ENCODE assay signal across 12 cellular contexts in genomic region chr10:114367041-114367675, GRCh38. TPM values are rescaled to one million over a fixed set of nuclear protein-coding genes. Genes with fewer than 3 reads are reported as not detected.
DNase-seq lines count a peak whose midpoint lies in the region; ATAC-seq and TF ChIP-seq lines count a peak whose summit lies in the region.
"Had no signal": no experiment of that assay in that cellular context is flagged by ENCODE, and none has a peak within 500 bp of the region (broad histone marks: within the 10 kb centered on the region; RNA-seq: fewer than 3 reads in every experiment).

No MANE protein-coding gene starts in this region.

- no peak overlapping the region for H3K14ac ChIP-seq in IMR-90 (replicated peaks; ENCODE audit: low read depth, low read length)

- peak overlapping the region; percentile 86 for H3K27ac Mint-ChIP-seq in neural crest cell (ENCODE audit: unreplicated experiment)

- TF ChIP-seq RAD21 in IMR-90 (IDR thresholded peaks at IDR 0.05; ENCODE audit: low read length), result no peak

- intact Hi-C loops in IMR-90 (cut with micrococcal nuclease), result no loop called here

- H3K9me3 ChIP-seq in IMR-90 (ENCODE audit: control insufficient read depth, insufficient read depth, low read length), result peaks cover 4% of the 10 kb centered on the region; the same call in 1 of the 2 replicates

- H4K5ac ChIP-seq in IMR-90 (ENCODE audit: low read depth, low read length), result no peak overlapping the region

- no peaks in the 10 kb centered on the region for H3K9me1 ChIP-seq in IMR-90 (ENCODE audit: insufficient read depth, low read length)

- H2AFZ ChIP-seq in IMR-90 (replicated peaks; ENCODE audit: low read length, poor library complexity), result no peak overlapping the region

- CTCF ChIA-PET in IMR-90 (lab: Yijun Ruan, JAX), result interaction anchor here (0.9 kb wide), 1 partner anchor 10 kb away, joined by 3 read pairs; no protein-coding TSS in a partner anchor

- H3K27me3 Mint-ChIP-seq in neural crest cell (ENCODE audit: low read depth), result no peaks in the 10 kb centered on the region

- H2BK15ac ChIP-seq in IMR-90 (ENCODE audit: low read depth, low read length), result no peak overlapping the region

- no peak overlapping the region for H4K91ac ChIP-seq in IMR-90 (ENCODE audit: insufficient read depth, low read depth, low read length)

- H3K4me1 Mint-ChIP-seq in neural crest cell, result peaks cover 33% of the 10 kb centered on the region

- H2BK120ac ChIP-seq in IMR-90 (ENCODE audit: low read depth, low read length), result no peak overlapping the region

- H3K79me1 ChIP-seq in IMR-90 (ENCODE audit: low read depth in 1 of 2, low read length in 2 of 2), result no peaks in the 10 kb centered on the region

- H2BK5ac ChIP-seq in IMR-90 (ENCODE audit: low read depth, low read length, poor library complexity, severe bottlenecking), result no peak overlapping the region

- H4K8ac ChIP-seq in IMR-90 (ENCODE audit: low read depth in 2 of 2, low read length in 2 of 2), result no peak overlapping the region

- H2AK9ac ChIP-seq in IMR-90 (replicated peaks; ENCODE audit: low read depth, low read length, poor library complexity), result no peak overlapping the region

- TF ChIP-seq CTCF in IMR-90 (conservative IDR thresholded peaks at IDR 0.05; ENCODE audit: low read depth, low read length), result no peak
- TF ChIP-seq CTCF in fibroblast of mammary gland (conservative IDR thresholded peaks at IDR 0.05; ENCODE audit: control insufficient read depth, insufficient read depth, low read depth, low read length), result no peak
- no peak for TF ChIP-seq CTCF in neural crest cell (conservative IDR thresholded peaks at IDR 0.05)

- H3K36me3 ChIP-seq in IMR-90 (ENCODE audit: control insufficient read depth, insufficient read depth, low read length), result no peaks in the 10 kb centered on the region

- ATAC-seq in IMR-90 (ENCODE audit: low read depth) (peak; percentile 46), HG02870 (IDR thresholded peaks at IDR 0.05; ENCODE audit: unreplicated experiment) (no peak), HG02970 (IDR thresholded peaks at IDR 0.05; ENCODE audit: low FRiP score, unreplicated experiment) (no peak), GM18517 (IDR thresholded peaks at IDR 0.05; ENCODE audit: unreplicated experiment) (no peak)
- ATAC-seq: esophagus mucosa had no signal

- POLR2A ChIA-PET in IMR-90 (lab: Charles Lee; ENCODE audit: unreplicated experiment), result interaction anchor here (0.5 kb wide), 1 partner anchor 265 kb away, joined by 4 read pairs; no protein-coding TSS in a partner anchor

- peak; percentile 63 for DNase-seq in Caki2 (ENCODE audit: low read depth)
- no peak for DNase-seq in IMR-90
- DNase-seq in fibroblast of mammary gland (ENCODE audit: low read depth), result peak; percentile 36
- no peak for DNase-seq in neural crest cell (ENCODE audit: low read depth, low spot score)
- no peak for DNase-seq in stimulated activated CD8-positive, alpha-beta memory T cell treated with anti-CD3 and anti-CD28 coated beads, Interleukin-4, amount 100 ng/mL, for 48 hours
- DNase-seq: activated CD4-positive, alpha-beta T cell treated with anti-CD3 and anti-CD28 coated beads, Interleukin-2, amount 50 U/mL, for 4 hours; NCI-H1105; RPMI8226 had no signal

- no peak overlapping the region for H2AK5ac ChIP-seq in IMR-90 (ENCODE audit: low read depth, low read length)

- H3K27ac ChIP-seq in IMR-90 (ENCODE audit: insufficient read depth, low read length), result no peak overlapping the region

- H3K4me2 ChIP-seq in IMR-90 (ENCODE audit: low read depth, low read length), result no peak overlapping the region; the same call in 1 of the 2 replicates

- no peak overlapping the region for H3K56ac ChIP-seq in IMR-90 (ENCODE audit: extremely low read depth, insufficient read depth, low read length)

- BruUV-seq in IMR-90 (replicated peaks; lab: Mats Ljungman, UMichigan), result no TSS peak

- no peaks in the 10 kb centered on the region for H3K9me3 Mint-ChIP-seq in neural crest cell

- H3K23ac ChIP-seq in IMR-90 (ENCODE audit: low read depth, low read length), result no peak overlapping the region

- dilution Hi-C loops in IMR-90 (cut with HindIII; ENCODE audit: low sequenced_read_pairs, unreplicated experiment), result no loop called here

- WGBS in IMR-90 (ENCODE audit: extremely low coverage in 2 of 2, insufficient read length in 1 of 2), 2 experiments, result 0% methylated on average over 1 of the region's 3 CpGs; no CpG with 5 or more reads in 1 of the 2 experiments

- no peak overlapping the region for H3K18ac ChIP-seq in IMR-90 (ENCODE audit: low read depth, low read length)

- H3K4me1 ChIP-seq in IMR-90 (ENCODE audit: control insufficient read depth, insufficient read depth, low read length), result peaks cover 8% of the 10 kb centered on the region; the same call in 1 of the 2 replicates

- no peak for TF ChIP-seq POLR2A in IMR-90 (IDR thresholded peaks at IDR 0.05; ENCODE audit: low read depth, low read length)

- in situ Hi-C loops in Caki2 (cut with HindIII; ENCODE audit: low pct_unique_long_range_greater_than_20kb, low sequenced_read_pairs), result no loop called here
- in situ Hi-C loops in IMR-90 (cut with MboI; ENCODE audit: low sequenced_read_pairs), result no loop called here

- no peak overlapping the region for H3K9ac ChIP-seq in IMR-90 (ENCODE audit: low read depth, low read length)

- no peak overlapping the region for H3K4ac ChIP-seq in IMR-90 (ENCODE audit: low read depth, low read length)

- H3K27me3 ChIP-seq in IMR-90 (ENCODE audit: control insufficient read depth, insufficient read depth, low read length), result peaks cover 15% of the 10 kb centered on the region

- H4K20me1 ChIP-seq in IMR-90 (ENCODE audit: insufficient read depth, low read length), result no peaks in the 10 kb centered on the region

- H2BK20ac ChIP-seq in IMR-90 (ENCODE audit: low read depth, low read length), result no peak overlapping the region

- H3K4me3 ChIP-seq in IMR-90 (ENCODE audit: insufficient read depth, low read depth, low read length), result no peak overlapping the region
- no peak overlapping the region for H3K4me3 ChIP-seq in fibroblast of mammary gland (ENCODE audit: control insufficient read depth, low read depth, low read length)

- H3K4me3 Mint-ChIP-seq in neural crest cell, result no peak overlapping the region

- peaks cover 11% of the 10 kb centered on the region for H3K36me3 Mint-ChIP-seq in neural crest cell (ENCODE audit: low read depth)

TF ChIP-seq in IMR-90, 13 proteins besides CTCF, POLR2A, EP300 and RAD21:
- TF ChIP-seq RFX5 (IDR thresholded peaks at IDR 0.05; ENCODE audit: low read depth, low read length), result no peak
- TF ChIP-seq MAZ (IDR thresholded peaks at IDR 0.05; ENCODE audit: borderline replicate concordance, low read depth, low read length), result no peak
- TF ChIP-seq CHD1 (IDR thresholded peaks at IDR 0.05; ENCODE audit: low read depth, low read length), result no peak
- TF ChIP-seq NFE2L2 (IDR thresholded peaks at IDR 0.05; ENCODE audit: low read depth, low read length), result no peak
- no peak for TF ChIP-seq CEBPB (IDR thresholded peaks at IDR 0.05; ENCODE audit: low read depth, low read length)
- no peak for TF ChIP-seq USF2 (IDR thresholded peaks at IDR 0.05; ENCODE audit: low read depth, low read length)
- no peak for TF ChIP-seq MAFK (IDR thresholded peaks at IDR 0.05; ENCODE audit: low read depth, low read length)
- TF ChIP-seq FOS (IDR thresholded peaks at IDR 0.05; ENCODE audit: low read depth, low read length), result no peak
- TF ChIP-seq MXI1 (IDR thresholded peaks at IDR 0.05; ENCODE audit: borderline replicate concordance, low read depth, low read length), result no peak
- TF ChIP-seq SMC3 (IDR thresholded peaks at IDR 0.05; ENCODE audit: low read depth, low read length), result no peak
- no peak for TF ChIP-seq BHLHE40 (IDR thresholded peaks at IDR 0.05; ENCODE audit: low read depth, low read length)
- TF ChIP-seq, protein P1, sequence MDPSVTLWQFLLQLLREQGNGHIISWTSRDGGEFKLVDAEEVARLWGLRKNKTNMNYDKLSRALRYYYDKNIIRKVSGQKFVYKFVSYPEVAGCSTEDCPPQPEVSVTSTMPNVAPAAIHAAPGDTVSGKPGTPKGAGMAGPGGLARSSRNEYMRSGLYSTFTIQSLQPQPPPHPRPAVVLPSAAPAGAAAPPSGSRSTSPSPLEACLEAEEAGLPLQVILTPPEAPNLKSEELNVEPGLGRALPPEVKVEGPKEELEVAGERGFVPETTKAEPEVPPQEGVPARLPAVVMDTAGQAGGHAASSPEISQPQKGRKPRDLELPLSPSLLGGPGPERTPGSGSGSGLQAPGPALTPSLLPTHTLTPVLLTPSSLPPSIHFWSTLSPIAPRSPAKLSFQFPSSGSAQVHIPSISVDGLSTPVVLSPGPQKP (IDR thresholded peaks at IDR 0.05; ENCODE audit: borderline replicate concordance, low read depth, low read length), result no peak
- no peak for TF ChIP-seq RCOR1 (IDR thresholded peaks at IDR 0.05; ENCODE audit: insufficient replicate concordance, low read length)

RNA-seq across cellular contexts. Expression of gene AFAP1L2, which starts 37.1 kb away (rescaled TPM):
- total RNA-seq in Caki2 (2014; rRNA removed; shearing (Covaris generic); ENCODE audit: low replicate concordance), result 9.0 and 17.6 TPM in 2 replicates
- under 0.01 TPM in 1 of 2 replicates, not detected in the other for total RNA-seq in IMR-90 (2012; rRNA removed)
- polyA plus RNA-seq in IMR-90 (2012; rRNA removed), result 0.10 and 0.22 TPM in 2 replicates
- 0.13 and 0.27 TPM in 2 replicates for polyA plus RNA-seq in IMR-90 (2012; cell fraction: cytosol; rRNA removed)
- 0.31 and 0.35 TPM in 2 replicates for polyA plus RNA-seq in IMR-90 (2012; cell fraction: nucleus; rRNA removed; ENCODE audit: low replicate concordance)
- 72.1 and 73.6 TPM in 2 replicates for total RNA-seq in neural crest cell

Comparison
In these comparisons a context has a peak if more than half of its experiments do, and no peak if none do; other contexts are left out.
1. DNase-seq: peak in Caki2 (single experiment) and fibroblast of mammary gland (single experiment); none in IMR-90 (single experiment), neural crest cell (single experiment) and stimulated activated CD8-positive, alpha-beta memory T cell treated with anti-CD3 and anti-CD28 coated beads, Interleukin-4, amount 100 ng/mL, for 48 hours (single experiment).
2. RNA of gene AFAP1L2, which starts 37.1 kb away (total RNA-seq): 72.1 to 73.6 TPM in neural crest cell and 9.0 to 17.6 TPM in Caki2; under 0.01 TPM in IMR-90; every median in the first group is over 10 times any median in the second.